ENCODE assay signal across 12 cellular contexts in genomic region chr3:72625616-72626337, GRCh38.
DNase-seq lines count a peak whose midpoint lies in the region; ATAC-seq and TF ChIP-seq lines count a peak whose summit lies in the region.
"Had no signal": no experiment of that assay in that cellular context is flagged by ENCODE, and none has a peak within 500 bp of the region (broad histone marks: within the 10 kb centered on the region; RNA-seq: fewer than 3 reads in every experiment).

No MANE protein-coding gene starts in this region.

- H3K79me2 ChIP-seq in smooth muscle cell (ENCODE audit: low read depth) (no peaks in the 10 kb centered on the region), Karpas-422 (ENCODE audit: low read length) (no peaks in the 10 kb centered on the region)

- peak overlapping the region; percentile 61 for H3K27ac Mint-ChIP-seq in activated T-cell treated with anti-CD3 and anti-CD28 coated beads, Interleukin-2, amount 50 U/mL, for 24 hours
- H3K27ac Mint-ChIP-seq: activated naive CD8-positive, alpha-beta T cell treated with anti-CD3 and anti-CD28 coated beads, Interleukin-2, amount 10 ng/mL, durations not matched to agents 7 days and 5 days; B cell had no signal

- H3K9ac ChIP-seq in smooth muscle cell (ENCODE audit: low read depth) (no peak overlapping the region), Karpas-422 (ENCODE audit: low read length) (no peak overlapping the region)

- ATAC-seq in GM19328 (IDR thresholded peaks at IDR 0.05; ENCODE audit: unreplicated experiment) (no peak), GM21786 (IDR thresholded peaks at IDR 0.05; ENCODE audit: unreplicated experiment) (no peak)
- ATAC-seq: left ventricle myocardium superior had no signal

- H3K4me3 ChIP-seq in esophagus squamous epithelium (no peak overlapping the region), smooth muscle cell (no peak overlapping the region), Karpas-422 (ENCODE audit: low read length) (no peak overlapping the region)

- H3K27me3 ChIP-seq in esophagus squamous epithelium (no peaks in the 10 kb centered on the region), smooth muscle cell (ENCODE audit: low read depth) (no peaks in the 10 kb centered on the region), Karpas-422 (ENCODE audit: low read length) (no peaks in the 10 kb centered on the region)

- H3K4me3 Mint-ChIP-seq in activated T-cell treated with anti-CD3 and anti-CD28 coated beads, Interleukin-2, amount 50 U/mL, for 24 hours: no peak overlapping the region
- H3K4me3 Mint-ChIP-seq: activated naive CD8-positive, alpha-beta T cell treated with anti-CD3 and anti-CD28 coated beads, Interleukin-2, amount 10 ng/mL, durations not matched to agents 7 days and 5 days; B cell had no signal

- H2AFZ ChIP-seq in smooth muscle cell (ENCODE audit: low read depth) (no peak overlapping the region), Karpas-422 (ENCODE audit: low read length) (no peak overlapping the region)

- H3K36me3 ChIP-seq in esophagus squamous epithelium: no peaks in the 10 kb centered on the region
- H3K36me3 ChIP-seq in smooth muscle cell (ENCODE audit: low read depth): no peaks in the 10 kb centered on the region
- no peaks in the 10 kb centered on the region for H3K36me3 ChIP-seq in Karpas-422 (ENCODE audit: insufficient read depth, low read length)

- H3K9me2 ChIP-seq in Karpas-422 (replicated peaks; ENCODE audit: insufficient read depth, low read length): no peaks in the 10 kb centered on the region

- TF ChIP-seq POLR2A in esophagus squamous epithelium (IDR thresholded peaks at IDR 0.05): no peak

- no peaks in the 10 kb centered on the region for H3K36me3 Mint-ChIP-seq in activated T-cell treated with anti-CD3 and anti-CD28 coated beads, Interleukin-2, amount 50 U/mL, for 24 hours (ENCODE audit: low read depth)

- H3F3A ChIP-seq in smooth muscle cell (ENCODE audit: low read depth): no peaks in the 10 kb centered on the region

- peaks cover 47% of the 10 kb centered on the region for H3K4me1 Mint-ChIP-seq in activated T-cell treated with anti-CD3 and anti-CD28 coated beads, Interleukin-2, amount 50 U/mL, for 24 hours (ENCODE audit: low read depth)

- no peak overlapping the region for H3K4me2 ChIP-seq in smooth muscle cell
- no peak overlapping the region for H3K4me2 ChIP-seq in Karpas-422 (ENCODE audit: low read depth, low read length, poor library complexity, severe bottlenecking)

- H3K4me1 ChIP-seq in esophagus squamous epithelium: peaks cover 10 to 58% (median 28%) of the 10 kb centered on the region in 3 donors
- H3K4me1 ChIP-seq in smooth muscle cell (ENCODE audit: low read depth): no peaks in the 10 kb centered on the region
- no peaks in the 10 kb centered on the region for H3K4me1 ChIP-seq in Karpas-422 (ENCODE audit: low read length)

- no peaks in the 10 kb centered on the region for H3K9me3 ChIP-seq in esophagus squamous epithelium
- no peaks in the 10 kb centered on the region for H3K9me3 ChIP-seq in smooth muscle cell (replicated peaks; ENCODE audit: low read depth)
- H3K9me3 ChIP-seq in Karpas-422 (ENCODE audit: low read length): no peaks in the 10 kb centered on the region

- TF ChIP-seq CTCF in esophagus squamous epithelium (IDR thresholded peaks at IDR 0.05): no peak
- TF ChIP-seq CTCF in smooth muscle cell (IDR thresholded peaks at IDR 0.05; ENCODE audit: borderline replicate concordance, insufficient read depth, poor library complexity, severe bottlenecking): no peak

- H3K9me3 Mint-ChIP-seq in activated T-cell treated with anti-CD3 and anti-CD28 coated beads, Interleukin-2, amount 50 U/mL, for 24 hours: no peaks in the 10 kb centered on the region

- DNase-seq in activated T-cell treated with anti-CD3 and anti-CD28 coated beads, Interleukin-2, amount 50 U/mL, for 24 hours: no peak
- DNase-seq in activated T-cell treated with anti-CD3 and anti-CD28 coated beads, Interleukin-2, amount 50 U/mL, for 1 hour: no peak
- DNase-seq in NOMO-1 treated with dmso at 0.1 percent for 144 hours (lab: John Stamatoyannopoulos, UW; ENCODE audit: unreplicated experiment) (peak; percentile 22), esophagus squamous epithelium (lab: John Stamatoyannopoulos, UW) (no peak), smooth muscle cell (lab: John Stamatoyannopoulos, UW; ENCODE audit: unreplicated experiment) (no peak), Karpas-422 (no peak)
- DNase-seq: activated naive CD8-positive, alpha-beta T cell treated with anti-CD3 and anti-CD28 coated beads, Interleukin-2, amount 10 ng/mL, durations not matched to agents 7 days and 5 days; Kasumi-1; left ventricle myocardium superior had no signal

- 39 to 43% methylated on average over 13 to 14 of the region's 14 CpGs for WGBS in esophagus squamous epithelium, 2 donors
- WGBS in smooth muscle cell (ENCODE audit: low lambda C conversion rate): 77% methylated on average over 14 of the region's 14 CpGs

- intact Hi-C loops in esophagus squamous epithelium (cut with DNase I): no loop called here

- H4K20me1 ChIP-seq in smooth muscle cell (ENCODE audit: low read depth): no peaks in the 10 kb centered on the region
- H4K20me1 ChIP-seq in Karpas-422 (ENCODE audit: insufficient read depth, low read depth, low read length): no peaks in the 10 kb centered on the region

- H3K27ac ChIP-seq in esophagus squamous epithelium (peak overlapping the region in 3 of 4 donors; percentile 44 to 76 (median 66)), smooth muscle cell (ENCODE audit: low read depth) (peak overlapping the region; percentile 50), Karpas-422 (ENCODE audit: low read length) (no peak overlapping the region)

- H3K27me3 Mint-ChIP-seq in activated T-cell treated with anti-CD3 and anti-CD28 coated beads, Interleukin-2, amount 50 U/mL, for 24 hours: no peaks in the 10 kb centered on the region
- H3K27me3 Mint-ChIP-seq: activated naive CD8-positive, alpha-beta T cell treated with anti-CD3 and anti-CD28 coated beads, Interleukin-2, amount 10 ng/mL, durations not matched to agents 7 days and 5 days had no signal
